In the genomic region with DNA sequence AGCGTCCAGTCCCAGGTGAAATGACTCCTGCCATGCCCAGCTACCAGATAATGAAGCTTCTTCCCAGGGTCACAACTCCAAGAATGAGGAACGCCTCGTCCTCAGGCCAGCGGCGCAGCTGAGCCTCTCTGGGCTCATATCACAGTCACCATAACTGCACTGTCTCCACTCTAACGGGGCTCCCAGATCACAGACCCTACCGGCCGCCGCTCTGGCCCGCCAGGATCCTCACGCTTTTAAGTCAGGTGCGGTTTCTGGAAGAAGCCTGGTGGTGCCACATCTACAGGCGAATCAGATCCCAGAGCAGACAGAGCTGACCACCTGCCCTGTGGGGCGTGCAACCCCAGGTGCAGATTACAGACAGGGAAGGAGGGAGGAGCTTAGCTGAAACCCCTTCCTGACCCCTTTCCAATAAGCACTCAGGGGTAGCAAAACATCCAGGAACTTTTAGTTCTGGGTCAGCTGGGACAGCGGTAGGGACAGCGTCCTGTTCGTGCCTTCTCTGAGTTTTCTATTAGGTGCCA, we compare ENCODE assay signal across 17 cellular contexts. TPM values are rescaled to one million over a fixed set of nuclear protein-coding genes. Genes with fewer than 3 reads are reported as not detected.
"Had no signal": no experiment of that assay in that cellular context is flagged by ENCODE, and none has a peak within 500 bp of the region (broad histone marks: within the 10 kb centered on the region; RNA-seq: fewer than 3 reads in every experiment).

No MANE protein-coding gene starts in this region.

- H3K4me3 ChIP-seq: gastrocnemius medialis, heart right ventricle, stomach, thoracic aorta, vagina had no signal

- H3K4me3 Mint-ChIP-seq: activated CD8-positive, alpha-beta T cell treated with anti-CD3 and anti-CD28 coated beads, Interleukin-2, amount 10 ng/mL, durations not matched to agents 7 days and 5 days had no signal

- DNase-seq: activated CD4-positive, alpha-beta T cell treated with anti-CD3 and anti-CD28 coated beads for 48 hours; activated CD8-positive, alpha-beta T cell treated with anti-CD3 and anti-CD28 coated beads, Interleukin-2, amount 10 ng/mL, durations not matched to agents 7 days and 5 days; activated naive CD4-positive, alpha-beta T cell treated with Interleukin-2 at 50 U/mL for 16 hours; caudate nucleus; cortex of kidney; effector memory CD4-positive, alpha-beta T cell; gastrocnemius medialis; heart right ventricle; kidney; nucleus accumbens; stimulated activated CD4-positive, alpha-beta T cell treated with anti-CD3 and anti-CD28 coated beads, Interleukin-4, amount 100 ng/mL, for 4 hours; stomach; WERI-Rb-1 had no signal

- H3K27ac Mint-ChIP-seq: activated CD8-positive, alpha-beta T cell treated with anti-CD3 and anti-CD28 coated beads, Interleukin-2, amount 10 ng/mL, durations not matched to agents 7 days and 5 days had no signal

- H3K27me3 ChIP-seq: gastrocnemius medialis, vagina had no signal

- H3K9me3 ChIP-seq: gastrocnemius medialis, heart right ventricle, stomach, thoracic aorta, vagina had no signal

- H3K27ac ChIP-seq: epithelial cell of prostate, WERI-Rb-1 had no signal

- H3K36me3 ChIP-seq: gastrocnemius medialis, heart right ventricle, stomach, thoracic aorta, vagina, WERI-Rb-1 had no signal

- ATAC-seq: activated CD8-positive, alpha-beta T cell treated with anti-CD3 and anti-CD28 coated beads, Interleukin-2, amount 10 ng/mL, durations not matched to agents 7 days and 5 days; gastrocnemius medialis; heart right ventricle had no signal

RNA-seq across cellular contexts. Expression of a gene that starts 3.7 kb away (rescaled TPM):
- total RNA-seq: myocyte had no signal
